9 cellular contexts compared by ENCODE assay signal in the genomic region with DNA sequence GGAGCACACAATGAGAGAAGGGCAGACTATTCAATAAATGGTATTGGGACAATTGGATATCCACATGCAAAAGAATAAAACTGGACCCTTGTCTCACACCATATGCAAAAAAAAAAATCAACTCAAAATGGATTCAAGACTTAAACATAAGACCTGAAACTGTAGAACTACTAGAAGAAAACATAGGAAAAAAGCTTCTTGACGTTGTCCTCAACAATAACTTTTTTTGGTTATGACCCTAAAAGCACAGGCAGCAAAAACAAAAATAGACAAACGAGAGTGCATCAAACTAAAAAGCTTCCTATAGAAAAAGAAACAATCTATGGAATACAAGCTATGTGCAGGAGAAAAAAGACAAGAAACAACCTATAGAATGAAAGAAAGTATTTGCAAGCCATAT.
"Had no signal": no experiment of that assay in that cellular context is flagged by ENCODE, and none has a peak within 500 bp of the region (broad histone marks: within the 10 kb centered on the region; RNA-seq: fewer than 3 reads in every experiment).

No MANE protein-coding gene starts in this region.

- H3K9ac ChIP-seq: GM23248, KMS-11 had no signal

- DNase-seq: GM23248, GOT3, H9, HCEC 1CT, IMR-90, Kasumi-1, KBM-7 had no signal

- H3K27ac ChIP-seq: GM23248, KMS-11 had no signal

- FAIRE-seq: HTR-8/SVneo had no signal

- H3K4me2 ChIP-seq: KMS-11 had no signal

- H2AFZ ChIP-seq: GM23248 had no signal

- H3K4me3 ChIP-seq: GM23248 had no signal
